ENCODE assay signal across 9 cellular contexts in genomic region chr12:46360908-46361666, GRCh38. TPM values are rescaled to one million over a fixed set of nuclear protein-coding genes. Genes with fewer than 3 reads are reported as not detected.
DNase-seq lines count a peak whose midpoint lies in the region; ATAC-seq and TF ChIP-seq lines count a peak whose summit lies in the region.
"Had no signal": no experiment of that assay in that cellular context is flagged by ENCODE, and none has a peak within 500 bp of the region (broad histone marks: within the 10 kb centered on the region; RNA-seq: fewer than 3 reads in every experiment).

No MANE protein-coding gene starts in this region.

- H3K18ac ChIP-seq in trophoblast cell (ENCODE audit: low read length): no peak overlapping the region

- H4K8ac ChIP-seq in trophoblast cell (ENCODE audit: low read depth, low read length): no peak overlapping the region

- no peaks in the 10 kb centered on the region for H3K9me3 Mint-ChIP-seq in HFFc6
- H3K9me3 Mint-ChIP-seq in mesothelial cell of epicardium: no peaks in the 10 kb centered on the region

- H3K27me3 ChIP-seq in trophoblast cell (ENCODE audit: insufficient read depth, low read length): no peaks in the 10 kb centered on the region
- no peaks in the 10 kb centered on the region for H3K27me3 ChIP-seq in A673 (replicated peaks; ENCODE audit: insufficient read depth, low read depth, low read length, poor library complexity)
- H3K27me3 ChIP-seq: cardiac muscle cell had no signal

- H3K27ac ChIP-seq in trophoblast cell (ENCODE audit: low read depth, low read length) (no peak overlapping the region), A673 (ENCODE audit: low read depth, low read length, poor library complexity, severe bottlenecking) (no peak overlapping the region)
- H3K27ac ChIP-seq: cardiac muscle cell had no signal

- H3K4me1 ChIP-seq in trophoblast cell (ENCODE audit: control insufficient read depth in 1 of 2, insufficient read depth in 2 of 2, low read length in 2 of 2): no peaks in the 10 kb centered on the region
- H3K4me1 ChIP-seq in A673 (ENCODE audit: insufficient read depth, low read length, poor library complexity, severe bottlenecking): peaks cover 36% of the 10 kb centered on the region

- POLR2A ChIA-PET in A673 (lab: Charles Lee; ENCODE audit: low non-redundant PET): no interaction called here

- no peak overlapping the region for H3K14ac ChIP-seq in trophoblast cell (ENCODE audit: low read length)

- no peak overlapping the region for H3K23ac ChIP-seq in trophoblast cell (ENCODE audit: low read length)

- H3K79me1 ChIP-seq in trophoblast cell (ENCODE audit: low read length): no peaks in the 10 kb centered on the region

- H3K4me2 ChIP-seq in trophoblast cell (ENCODE audit: low read length): no peak overlapping the region

- DNase-seq in HFFc6 (no peak), NAMALWA (ENCODE audit: low spot score) (peak; percentile 59), mesothelial cell of epicardium (ENCODE audit: low spot score in 2 of 2, unreplicated experiment in 2 of 2) (no peak), trophoblast cell (no peak), NCI-H2196 (lab: John Stamatoyannopoulos, UW; ENCODE audit: unreplicated experiment) (no peak), A673 (ENCODE audit: low spot score) (no peak), HuH-7.5 (ENCODE audit: low spot score) (no peak)

- CTCF ChIA-PET in A673 (lab: Charles Lee): no interaction called here

- H2BK120ac ChIP-seq in trophoblast cell (ENCODE audit: insufficient read depth, low read length, poor library complexity): no peak overlapping the region

- intact Hi-C loops in A673 (cut with micrococcal nuclease; ENCODE audit: unreplicated experiment): no loop called here

- peaks cover 58% of the 10 kb centered on the region for H3K27me3 Mint-ChIP-seq in HFFc6 (ENCODE audit: insufficient read depth)
- no peaks in the 10 kb centered on the region for H3K27me3 Mint-ChIP-seq in mesothelial cell of epicardium (ENCODE audit: low read depth)

- H4K91ac ChIP-seq in trophoblast cell (ENCODE audit: low read depth, low read length): no peak overlapping the region

- no CpG with 5 or more reads among the region's 2 CpGs for WGBS in trophoblast cell (ENCODE audit: extremely low coverage, insufficient coverage, insufficient read length)

- H3K4me3 ChIP-seq in trophoblast cell (ENCODE audit: low read depth, low read length) (no peak overlapping the region), A673 (ENCODE audit: low read depth, low read length, poor library complexity, severe bottlenecking) (no peak overlapping the region)
- H3K4me3 ChIP-seq: cardiac muscle cell had no signal

- H3K4me3 Mint-ChIP-seq in HFFc6: peak overlapping the region; percentile 53
- no peak overlapping the region for H3K4me3 Mint-ChIP-seq in mesothelial cell of epicardium

- H3K4me1 Mint-ChIP-seq in HFFc6 (ENCODE audit: low read depth) (peaks cover 80% of the 10 kb centered on the region), mesothelial cell of epicardium (peaks cover 22% of the 10 kb centered on the region)

- no TSS peak for BruUV-seq in A673 (replicated peaks; lab: Mats Ljungman, UMichigan)

- H3K4ac ChIP-seq in trophoblast cell (ENCODE audit: low read depth, low read length): no peak overlapping the region

- no peaks in the 10 kb centered on the region for H3K9me3 ChIP-seq in trophoblast cell (ENCODE audit: insufficient read depth, low read depth, low read length)
- H3K9me3 ChIP-seq in A673 (ENCODE audit: low read depth, low read length, poor library complexity, severe bottlenecking): no peaks in the 10 kb centered on the region

- no peak overlapping the region for H2BK5ac ChIP-seq in trophoblast cell (ENCODE audit: low read depth, low read length, poor library complexity)

- ATAC-seq in GM19023 (IDR thresholded peaks at IDR 0.05; ENCODE audit: unreplicated experiment): peak; percentile 60

- peaks cover 0 to 29% of the 10 kb centered on the region in 2 experiments for H3K36me3 ChIP-seq in trophoblast cell (ENCODE audit: control insufficient read depth in 1 of 2, insufficient read depth in 2 of 2, low read length in 2 of 2)
- peaks cover 78% of the 10 kb centered on the region for H3K36me3 ChIP-seq in A673 (ENCODE audit: insufficient read depth, low read length, poor library complexity, severe bottlenecking)

- H3K79me2 ChIP-seq in trophoblast cell (ENCODE audit: control insufficient read depth, insufficient read depth, low read length, poor library complexity): no peaks in the 10 kb centered on the region

- H2AK5ac ChIP-seq in trophoblast cell (ENCODE audit: low read length): no peak overlapping the region

- no peak overlapping the region for H2AFZ ChIP-seq in trophoblast cell (ENCODE audit: insufficient read depth, low read length, poor library complexity)

- H3K27ac Mint-ChIP-seq in HFFc6 (peak overlapping the region; percentile 84), mesothelial cell of epicardium (peak overlapping the region; percentile 66)

- H4K12ac ChIP-seq in trophoblast cell (ENCODE audit: low read depth, low read length): no peak overlapping the region

- H3K9ac ChIP-seq in trophoblast cell (ENCODE audit: low read length): no peak overlapping the region

- H2BK12ac ChIP-seq in trophoblast cell (ENCODE audit: low read length): no peak overlapping the region

- no peak for TF ChIP-seq CTCF in HFFc6 (IDR thresholded peaks at IDR 0.05)
- no peak for TF ChIP-seq CTCF in mesothelial cell of epicardium (IDR thresholded peaks at IDR 0.05; ENCODE audit: unreplicated experiment)
- TF ChIP-seq CTCF in A673 (conservative IDR thresholded peaks at IDR 0.05; ENCODE audit: low read depth, low read length): no peak

- H3K36me3 Mint-ChIP-seq in HFFc6 (ENCODE audit: low read depth): peaks cover 71% of the 10 kb centered on the region
- H3K36me3 Mint-ChIP-seq in mesothelial cell of epicardium: peaks cover 54% of the 10 kb centered on the region

RNA-seq across cellular contexts. Expression of gene SLC38A2, which starts 11.5 kb away (rescaled TPM):
- 1,000 to 10,000 TPM in 2 of 6 experiments, 100 to 1,000 TPM in 4; 787 to 1,148 (median 975) TPM for total RNA-seq in HFFc6 (2021; fragmentation: NEBNext Ultra II Directional; extraction: Animal tissue kit (Norgen Biotek cat#: 25700))
- 256 to 274 TPM (median 261 TPM) in 3 replicates for total RNA-seq in mesothelial cell of epicardium
- 849 and 857 TPM in 2 replicates for polyA plus RNA-seq in trophoblast cell (2013)
- 395 and 440 TPM in 2 replicates for total RNA-seq in A673 (2021)
